Comparison of ENCODE assay signal across 9 cellular contexts in genomic region chr1:51433972-51434510, GRCh38.
DNase-seq lines count a peak whose midpoint lies in the region; ATAC-seq and TF ChIP-seq lines count a peak whose summit lies in the region.
"Had no signal": no experiment of that assay in that cellular context is flagged by ENCODE, and none has a peak within 500 bp of the region (broad histone marks: within the 10 kb centered on the region; RNA-seq: fewer than 3 reads in every experiment).

No MANE protein-coding gene starts in this region.

- intact Hi-C loops in psoas muscle (cut with DNase I) = no loop called here

- H3K9me3 ChIP-seq in DOHH2 (ENCODE audit: control insufficient read depth, insufficient read depth, low read length) = no peaks in the 10 kb centered on the region
- no peaks in the 10 kb centered on the region for H3K9me3 ChIP-seq in MM.1S (replicated peaks; ENCODE audit: insufficient read depth, low read length)
- no peaks in the 10 kb centered on the region for H3K9me3 ChIP-seq in psoas muscle

- TF ChIP-seq CTCF in DOHH2 (IDR thresholded peaks at IDR 0.05; ENCODE audit: low read depth, low read length, poor library complexity, severe bottlenecking) = no peak
- TF ChIP-seq CTCF in MM.1S (IDR thresholded peaks at IDR 0.05; ENCODE audit: low read length) = no peak
- TF ChIP-seq CTCF in psoas muscle (IDR thresholded peaks at IDR 0.05) = no peak

- no peak for ATAC-seq in psoas muscle

- DNase-seq in MM.1S (no peak), caudate nucleus (lab: John Stamatoyannopoulos, UW) (no peak), psoas muscle (no peak), NCI-H2171 treated with DMSO at 0.1 percent for 48 hours (lab: John Stamatoyannopoulos, UW) (no peak)
- no peak for DNase-seq in stimulated activated naive CD4-positive, alpha-beta T cell treated with Interleukin-2 at 50 U/mL for 16 hours (lab: John Stamatoyannopoulos, UW)
- no peak for DNase-seq in stimulated activated CD4-positive, alpha-beta T cell treated with anti-CD3 and anti-CD28 coated beads, Interleukin-2, amount 100 ng/mL, for 24 hours
- DNase-seq: activated gamma-delta T cell, midbrain had no signal

- H2AFZ ChIP-seq in MM.1S (ENCODE audit: low read length) = no peak overlapping the region

- H3K27ac ChIP-seq in DOHH2 (ENCODE audit: low read depth, low read length) = peak overlapping the region; percentile 39
- no peak overlapping the region for H3K27ac ChIP-seq in MM.1S (ENCODE audit: low read length)
- peak overlapping the region; percentile 28 for H3K27ac ChIP-seq in caudate nucleus (ENCODE audit: low read depth, low read length)
- peak overlapping the region; percentile 36 for H3K27ac ChIP-seq in psoas muscle

- H3K9ac ChIP-seq in MM.1S (ENCODE audit: low read length) = no peak overlapping the region

- H4K20me1 ChIP-seq in DOHH2 (ENCODE audit: control insufficient read depth, insufficient read depth, low read depth, low read length) (no peaks in the 10 kb centered on the region), MM.1S (ENCODE audit: insufficient read depth, low read length) (no peaks in the 10 kb centered on the region)

- H3K9me2 ChIP-seq in DOHH2 (replicated peaks; ENCODE audit: control insufficient read depth, low read length) = no peaks in the 10 kb centered on the region
- H3K9me2 ChIP-seq in MM.1S (replicated peaks; ENCODE audit: insufficient read depth, low read length) = no peaks in the 10 kb centered on the region

- H3K4me1 ChIP-seq in DOHH2 (ENCODE audit: control insufficient read depth, low read length) (peaks cover 55% of the 10 kb centered on the region), MM.1S (ENCODE audit: low read length) (peaks cover 22% of the 10 kb centered on the region), psoas muscle (no peaks in the 10 kb centered on the region)

- 69 to 80% (median 75%) methylated on average over 2 of the region's 2 CpGs for WGBS in psoas muscle, 3 donors

- H3K36me3 ChIP-seq in DOHH2 (ENCODE audit: control insufficient read depth, low read length) = peaks cover 66% of the 10 kb centered on the region
- H3K36me3 ChIP-seq in MM.1S (replicated peaks; ENCODE audit: insufficient read depth, low read length) = no peaks in the 10 kb centered on the region; the same call in 1 of the 2 replicates
- peaks cover 0 to 88% of the 10 kb centered on the region in 2 donors for H3K36me3 ChIP-seq in psoas muscle (ENCODE audit: insufficient read depth in 1 of 2, low read depth in 1 of 2)

- H3K4me3 ChIP-seq in DOHH2 (ENCODE audit: low read length) (peak overlapping the region; percentile 39), MM.1S (ENCODE audit: low read length) (no peak overlapping the region), psoas muscle (no peak overlapping the region)

- H3K27me3 ChIP-seq in DOHH2 (ENCODE audit: control insufficient read depth, low read length) = no peaks in the 10 kb centered on the region
- H3K27me3 ChIP-seq in MM.1S (replicated peaks; ENCODE audit: insufficient read depth, low read length) = no peaks in the 10 kb centered on the region
- H3K27me3 ChIP-seq in psoas muscle (ENCODE audit: insufficient read depth in 3 of 3, low read length in 2 of 3) = no peaks in the 10 kb centered on the region

- H3F3A ChIP-seq in DOHH2 (ENCODE audit: control insufficient read depth, insufficient read depth) (no peaks in the 10 kb centered on the region), MM.1S (ENCODE audit: insufficient read depth, low read length) (peaks cover under 1% of the 10 kb centered on the region; the same call in 1 of the 2 replicates)

- no peaks in the 10 kb centered on the region for H3K79me2 ChIP-seq in DOHH2 (ENCODE audit: control insufficient read depth, low read length)
- H3K79me2 ChIP-seq in MM.1S (ENCODE audit: low read length) = no peaks in the 10 kb centered on the region

- H3K4me2 ChIP-seq in DOHH2 (ENCODE audit: low read length) (peak overlapping the region; percentile 64), MM.1S (ENCODE audit: low read depth, low read length) (peak overlapping the region; percentile 14)
